Comparison of ENCODE assay signal across 11 cellular contexts in the genomic region with DNA sequence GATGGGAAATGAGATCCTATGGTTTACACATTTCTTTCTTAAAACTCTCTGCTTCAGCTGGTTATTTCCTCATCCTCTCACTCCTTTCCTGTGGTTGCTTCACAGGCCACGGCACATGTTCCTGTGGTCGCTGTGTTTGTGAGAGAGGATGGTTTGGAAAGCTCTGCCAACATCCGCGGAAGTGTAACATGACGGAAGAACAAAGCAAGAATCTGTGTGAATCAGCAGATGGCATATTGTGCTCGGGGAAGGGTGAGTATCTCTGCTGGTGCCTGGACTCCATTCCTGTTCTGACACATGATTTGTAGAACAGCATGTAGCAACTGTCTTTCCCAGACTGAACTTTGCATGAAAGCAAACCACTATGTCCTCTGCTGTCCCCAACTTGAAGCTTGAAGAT.
DNase-seq lines count a peak whose midpoint lies in the region; ATAC-seq lines count a peak whose summit lies in the region.
"Had no signal": no experiment of that assay in that cellular context is flagged by ENCODE, and none has a peak within 500 bp of the region (broad histone marks: within the 10 kb centered on the region; RNA-seq: fewer than 3 reads in every experiment).

No MANE protein-coding gene starts in this region.

- H3K27me3 Mint-ChIP-seq in effector memory CD8-positive, alpha-beta T cell: peaks cover 5 to 7% of the 10 kb centered on the region in 2 donors

- H3K9me3 Mint-ChIP-seq in effector memory CD8-positive, alpha-beta T cell: no peaks in the 10 kb centered on the region
- H3K9me3 Mint-ChIP-seq: CD4-positive, alpha-beta T cell had no signal

- H3K4me3 Mint-ChIP-seq in effector memory CD8-positive, alpha-beta T cell: no peak overlapping the region
- H3K4me3 Mint-ChIP-seq: CD4-positive, alpha-beta T cell had no signal

- no peaks in the 10 kb centered on the region for H3K27me3 ChIP-seq in effector memory CD4-positive, alpha-beta T cell (replicated peaks; ENCODE audit: control insufficient read depth, insufficient read depth, low read length, poor library complexity, severe bottlenecking)

- DNase-seq in NCI-H748 (lab: John Stamatoyannopoulos, UW; ENCODE audit: unreplicated experiment) (peak; percentile 11), NCI-H748 treated with DMSO at 0.1 percent for 48 hours (lab: John Stamatoyannopoulos, UW) (no peak), NCI-H460 (ENCODE audit: extremely low read depth, low read depth) (peak; percentile 52), smooth muscle cell of the brain vasculature (ENCODE audit: low read depth, low spot score) (peak; percentile 68), hepatic stellate cell (ENCODE audit: low spot score) (no peak)
- no peak for DNase-seq in effector memory CD8-positive, alpha-beta T cell
- no peak for DNase-seq in effector memory CD4-positive, alpha-beta T cell

- H3K27ac ChIP-seq in effector memory CD4-positive, alpha-beta T cell (ENCODE audit: insufficient read depth, low read length, poor library complexity, severe bottlenecking): no peak overlapping the region

- H3K4me1 Mint-ChIP-seq in effector memory CD8-positive, alpha-beta T cell (ENCODE audit: low read depth in 2 of 2): peaks cover 3 to 4% of the 10 kb centered on the region in 2 donors

- no peaks in the 10 kb centered on the region for H3K36me3 ChIP-seq in effector memory CD4-positive, alpha-beta T cell (ENCODE audit: control insufficient read depth, insufficient read depth, low read length)

- H3K4me3 ChIP-seq in effector memory CD4-positive, alpha-beta T cell (ENCODE audit: insufficient read depth, low read depth, low read length, poor library complexity, severe bottlenecking): no peak overlapping the region
- H3K4me3 ChIP-seq: K562, skin epidermis had no signal

- H3K9me3 ChIP-seq in effector memory CD4-positive, alpha-beta T cell (ENCODE audit: control insufficient read depth, low read length): no peaks in the 10 kb centered on the region

- H3K4me1 ChIP-seq in effector memory CD4-positive, alpha-beta T cell (ENCODE audit: control insufficient read depth, insufficient read depth, low read length, poor library complexity, severe bottlenecking): no peaks in the 10 kb centered on the region

- no peaks in the 10 kb centered on the region for H3K36me3 Mint-ChIP-seq in effector memory CD8-positive, alpha-beta T cell (ENCODE audit: insufficient read depth)

- H3K27ac Mint-ChIP-seq in effector memory CD8-positive, alpha-beta T cell: no peak overlapping the region
- H3K27ac Mint-ChIP-seq: CD4-positive, alpha-beta T cell had no signal

- ATAC-seq in effector memory CD8-positive, alpha-beta T cell (replicated peaks): peak; percentile 67
- no peak for ATAC-seq in GM21786 (IDR thresholded peaks at IDR 0.05; ENCODE audit: unreplicated experiment)
- ATAC-seq: K562 had no signal

Comparison
In these comparisons a context has a peak if more than half of its experiments do, and no peak if none do; other contexts are left out.
1. DNase-seq: peak in NCI-H748 (single experiment), NCI-H460 (single experiment) and smooth muscle cell of the brain vasculature (single experiment); none in NCI-H748 treated with DMSO at 0.1 percent for 48 hours (single experiment), effector memory CD8-positive, alpha-beta T cell (0 of 3), effector memory CD4-positive, alpha-beta T cell (0 of 3) and hepatic stellate cell (single experiment).